1 cellular context compared by ENCODE assay signal in genomic region chr3:169838511-169838910, GRCh38.
TF ChIP-seq lines count a peak whose summit lies in the region.

No MANE protein-coding gene starts in this region.

TF ChIP-seq in A549, 52 proteins besides CTCF, POLR2A, EP300 and RAD21 (continued from another document):
- TF ChIP-seq REST (IDR thresholded peaks at IDR 0.05) (no peak), ATOH8 (CRISPR knock-in tag; IDR thresholded peaks at IDR 0.05; ENCODE audit: low read depth) (no peak), HOXB5 (CRISPR knock-in tag; IDR thresholded peaks at IDR 0.05) (no peak), FOSB (CRISPR knock-in tag; IDR thresholded peaks at IDR 0.05) (no peak), ELK1 (IDR thresholded peaks at IDR 0.05; ENCODE audit: low read depth, low read length) (no peak), NR3C1 (IDR thresholded peaks at IDR 0.05) (no peak), ZSCAN20 (CRISPR knock-in tag; IDR thresholded peaks at IDR 0.05) (no peak), ZFP36 (IDR thresholded peaks at IDR 0.05; ENCODE audit: borderline replicate concordance, partially characterized antibody) (no peak)
